In the genomic region with DNA sequence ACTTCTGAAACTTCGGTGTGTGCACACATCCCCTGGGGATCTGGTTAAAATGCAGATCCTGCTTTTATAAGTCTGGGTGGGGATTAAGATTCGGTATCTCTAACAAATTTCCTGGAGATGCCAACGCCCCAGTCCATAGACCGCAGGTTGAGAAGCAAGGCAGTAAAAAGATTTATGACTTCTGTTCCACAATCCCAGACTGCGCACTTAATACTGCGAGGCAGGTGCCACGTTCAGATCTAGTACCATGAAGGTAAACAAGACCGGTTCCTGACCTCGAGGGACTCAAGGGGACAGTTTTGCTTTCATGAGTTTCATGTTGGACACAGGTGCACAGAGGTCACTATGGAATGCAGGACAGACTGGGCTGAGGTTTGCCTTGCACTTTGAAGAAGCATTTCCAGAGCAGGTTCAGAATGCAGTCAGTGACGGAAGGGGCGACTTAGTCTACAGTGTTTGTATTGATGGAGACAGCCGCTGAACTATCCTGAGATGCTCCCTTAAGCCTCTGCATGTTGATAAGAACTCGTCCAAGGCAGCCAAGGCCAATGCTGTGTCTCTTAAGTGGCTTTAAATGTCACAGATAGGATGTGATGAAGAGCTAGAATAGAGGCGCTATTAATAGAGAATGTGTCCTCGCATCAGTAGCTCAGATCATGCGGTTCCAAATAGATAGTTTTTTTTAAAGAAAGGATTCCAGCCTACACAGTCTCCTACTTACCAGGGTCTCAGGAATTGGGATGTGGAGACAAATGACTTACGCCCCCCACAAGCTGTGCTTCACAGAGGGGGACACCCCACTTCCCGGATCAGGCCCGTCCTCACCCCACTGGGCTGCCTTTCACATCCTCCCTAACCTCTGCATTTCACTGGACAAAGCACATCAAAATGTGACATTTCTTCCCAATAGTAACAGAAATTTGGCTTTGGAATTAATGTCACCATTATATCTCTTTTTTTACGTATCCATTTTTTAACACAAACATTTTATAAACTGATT, we compare ENCODE assay signal across 20 cellular contexts.
DNase-seq lines count a peak whose midpoint lies in the region; ATAC-seq and TF ChIP-seq lines count a peak whose summit lies in the region.
"Had no signal": no experiment of that assay in that cellular context is flagged by ENCODE, and none has a peak within 500 bp of the region (broad histone marks: within the 10 kb centered on the region; RNA-seq: fewer than 3 reads in every experiment).

No MANE protein-coding gene starts in this region.

- no peak overlapping the region for H4K8ac ChIP-seq in neuronal stem cell (ENCODE audit: low read depth, low read length)

- H3K14ac ChIP-seq in neuronal stem cell (ENCODE audit: low read length): peak overlapping the region; percentile 3

- no peak overlapping the region for H2BK5ac ChIP-seq in neuronal stem cell (ENCODE audit: low read length)

- H4K91ac ChIP-seq in neuronal stem cell (ENCODE audit: low read depth, low read length, poor library complexity): no peak overlapping the region

- no peak overlapping the region for H3K4me2 ChIP-seq in neuronal stem cell (ENCODE audit: insufficient read depth, low read length, poor library complexity, severe bottlenecking)
- H3K4me2 ChIP-seq: GM23338 had no signal

- no peak for TF ChIP-seq CTCF in heart left ventricle (IDR thresholded peaks at IDR 0.05)
- no peak for TF ChIP-seq CTCF in HFFc6 (IDR thresholded peaks at IDR 0.05)
- TF ChIP-seq CTCF in lower leg skin (IDR thresholded peaks at IDR 0.05): no peak

- H3K36me3 ChIP-seq in heart left ventricle (no peaks in the 10 kb centered on the region), neuronal stem cell (replicated peaks in 1 of 2; ENCODE audit: control insufficient read depth in 2 of 2, insufficient read depth in 2 of 2, low read length in 2 of 2) (no peaks in the 10 kb centered on the region)

- H3K4me1 ChIP-seq in heart left ventricle: peaks cover 0 to 19% (median 0%) of the 10 kb centered on the region in 12 donors
- no peaks in the 10 kb centered on the region for H3K4me1 ChIP-seq in neuronal stem cell (ENCODE audit: control insufficient read depth in 2 of 2, insufficient read depth in 1 of 2, low read depth in 1 of 2, low read length in 2 of 2)

- no peak overlapping the region for H2AFZ ChIP-seq in neuronal stem cell (ENCODE audit: low read length)
- H2AFZ ChIP-seq: GM23338 had no signal

- no peak for TF ChIP-seq POLR2A in heart left ventricle (IDR thresholded peaks at IDR 0.05)
- TF ChIP-seq POLR2A in lower leg skin (IDR thresholded peaks at IDR 0.05): no peak

- H3K9me3 Mint-ChIP-seq in HFFc6: no peaks in the 10 kb centered on the region; the same call in 1 of the 2 replicates

- H3K27me3 ChIP-seq in heart left ventricle (no peaks in the 10 kb centered on the region), neuronal stem cell (ENCODE audit: control insufficient read depth in 3 of 3, insufficient read depth in 3 of 3, low read depth in 1 of 3, low read length in 3 of 3) (no peaks in the 10 kb centered on the region)

- H3K23ac ChIP-seq in neuronal stem cell (ENCODE audit: low read depth, low read length, poor library complexity): no peak overlapping the region

- H3K4ac ChIP-seq in neuronal stem cell (ENCODE audit: low read length): no peak overlapping the region

- H3K9me3 ChIP-seq in heart left ventricle (peaks cover 0 to 9% (median 2%) of the 10 kb centered on the region in 12 donors), neuronal stem cell (replicated peaks in 1 of 2; ENCODE audit: control insufficient read depth in 2 of 2, insufficient read depth in 1 of 2, low read depth in 1 of 2, low read length in 2 of 2) (peaks cover 0 to 2% of the 10 kb centered on the region in 2 donors)

- no peaks in the 10 kb centered on the region for H3K36me3 Mint-ChIP-seq in HFFc6 (ENCODE audit: low read depth)
- H3K36me3 Mint-ChIP-seq: CD8-positive, alpha-beta memory T cell had no signal

- no peak overlapping the region for H3K4me3 ChIP-seq in heart left ventricle
- no peak overlapping the region for H3K4me3 ChIP-seq in neuronal stem cell (ENCODE audit: low read length in 2 of 2)
- H3K4me3 ChIP-seq in lower leg skin (ENCODE audit: low read depth, poor library complexity, severe bottlenecking): no peak overlapping the region
- H3K4me3 ChIP-seq: GM23338, K562, SK-N-MC had no signal

- DNase-seq in NCI-H1417 (lab: John Stamatoyannopoulos, UW) (peak in 2 of 3 experiments; percentile 24 to 85), NCI-H1417 treated with DMSO at 0.1 percent for 48 hours (lab: John Stamatoyannopoulos, UW) (no peak), NCI-H526 treated with DMSO at 0.1 percent for 48 hours (lab: John Stamatoyannopoulos, UW) (peak; percentile 41), heart left ventricle (peak in 2 of 5 donors; percentile 44 to 53), neuronal stem cell (ENCODE audit: low spot score) (no peak), HFFc6 (no peak), lower leg skin (ENCODE audit: low spot score in 2 of 2) (no peak), DMS79 treated with DMSO at 0.1 percent for 48 hours (lab: John Stamatoyannopoulos, UW) (no peak)
- DNase-seq: CD8-positive, alpha-beta memory T cell; GF-D8; MV-4-11; NCI-H1436 treated with DMSO at 0.1 percent for 48 hours; NCI-H2081; NCI-H2227 treated with DMSO at 0.1 percent for 48 hours; RPMI8226 had no signal

- no peaks in the 10 kb centered on the region for H3K79me1 ChIP-seq in neuronal stem cell (ENCODE audit: low read depth, low read length)

- H2AK5ac ChIP-seq in neuronal stem cell (ENCODE audit: low read depth, low read length): no peak overlapping the region

- no peak overlapping the region for H3K18ac ChIP-seq in neuronal stem cell (ENCODE audit: low read length)

- intact Hi-C loops in heart left ventricle (cut with DNase I): loop anchor here in 3 of 10 donors (5.0 to 10.0 kb wide), 2 partner anchors 96 to 221 kb away; partner anchors contain the start of gene IRS2 (in 1 of the 3)
- intact Hi-C loops in lower leg skin (cut with DNase I; ENCODE audit: low total_unique reads): no loop called here

- H2BK120ac ChIP-seq in neuronal stem cell (ENCODE audit: low read depth, low read length): no peak overlapping the region

- H2BK15ac ChIP-seq in neuronal stem cell (ENCODE audit: low read length): no peak overlapping the region

- H3K27ac Mint-ChIP-seq in HFFc6: no peak overlapping the region
- H3K27ac Mint-ChIP-seq: CD8-positive, alpha-beta memory T cell; GM23338 had no signal

- H3K27ac ChIP-seq in heart left ventricle: peak overlapping the region in 3 of 12 donors; percentile 30 to 57 (median 33)
- no peak overlapping the region for H3K27ac ChIP-seq in neuronal stem cell (replicated peaks; ENCODE audit: low read length)
- H3K27ac ChIP-seq: 22Rv1, SK-N-MC had no signal

- ATAC-seq in heart left ventricle: peak; percentile 89 to 96 (median 92)
- ATAC-seq: GM23338, HCT116, K562 had no signal

- peaks cover 9% of the 10 kb centered on the region; the same call in 1 of the 2 replicates for H3K27me3 Mint-ChIP-seq in HFFc6 (ENCODE audit: insufficient read depth)

- H2BK12ac ChIP-seq in neuronal stem cell (ENCODE audit: low read length): no peak overlapping the region

- no peak overlapping the region for H3K4me3 Mint-ChIP-seq in HFFc6
- H3K4me3 Mint-ChIP-seq: CD8-positive, alpha-beta memory T cell; GM23338 had no signal

- 60 to 68% (median 62%) methylated on average over 20 of the region's 20 CpGs for WGBS in heart left ventricle, 4 donors
- 100% methylated on average over 1 of the region's 20 CpGs; no CpG with 5 or more reads in 1 of the 2 donors for WGBS in neuronal stem cell (ENCODE audit: extremely low coverage in 2 of 2, insufficient read length in 2 of 2, insufficient replicate concordance in 1 of 2), 2 donors
- WGBS in lower leg skin, 2 donors: 77 to 80% methylated on average over 20 of the region's 20 CpGs

- no peaks in the 10 kb centered on the region for H3K4me1 Mint-ChIP-seq in HFFc6 (ENCODE audit: low read depth)
- H3K4me1 Mint-ChIP-seq: CD8-positive, alpha-beta memory T cell; GM23338 had no signal

- H3K9ac ChIP-seq in neuronal stem cell (ENCODE audit: low read depth, low read length, poor library complexity): no peak overlapping the region

Comparison
In these comparisons a context has a peak if more than half of its experiments do, and no peak if none do; other contexts are left out.
1. DNase-seq: peak in NCI-H1417 (2 of 3) and NCI-H526 treated with DMSO at 0.1 percent for 48 hours (single experiment); none in NCI-H1417 treated with DMSO at 0.1 percent for 48 hours (single experiment), neuronal stem cell (single experiment), HFFc6 (single experiment), lower leg skin (0 of 2) and DMS79 treated with DMSO at 0.1 percent for 48 hours (single experiment).